ENCODE assay signal across 8 cellular contexts in genomic region chr5:59126665-59127354, GRCh38.
DNase-seq lines count a peak whose midpoint lies in the region; ATAC-seq, FAIRE-seq and TF ChIP-seq lines count a peak whose summit lies in the region.

No MANE protein-coding gene starts in this region.

- no peaks in the 10 kb centered on the region for H3K27me3 ChIP-seq in SJSA1 (replicated peaks)

- ATAC-seq in HG03439 (IDR thresholded peaks at IDR 0.05; ENCODE audit: unreplicated experiment): no peak

- H3K4me3 ChIP-seq in SJSA1 (peak overlapping the region; percentile 13), foreskin fibroblast (ENCODE audit: low read depth in 1 of 2, low read length in 2 of 2) (peak overlapping the region; percentile 32 to 38), skeletal muscle cell (ENCODE audit: low read depth, low read length) (peak overlapping the region; percentile 4)

- H3K4me1 ChIP-seq in SJSA1 (replicated peaks): peaks cover 40% of the 10 kb centered on the region

- no peak for FAIRE-seq in GM19239 (lab: Jason Lieb, UNC)

- DNase-seq in ELR (ENCODE audit: low read depth) (peak; percentile 58), SJSA1 (ENCODE audit: low read depth in 1 of 2, low spot score in 2 of 2) (no peak), foreskin fibroblast (peak; percentile 28 to 67), skeletal muscle cell (ENCODE audit: low read depth) (no peak), GM19239 (ENCODE audit: insufficient read length, low spot score) (no peak)
- DNase-seq in activated CD4-positive, alpha-beta memory T cell treated with anti-CD3 and anti-CD28 coated beads, Interleukin-2, amount 10 ng/mL, durations not matched to agents 7 days and 5 days: no peak
- DNase-seq in activated CD4-positive, alpha-beta T cell treated with anti-CD3 and anti-CD28 coated beads for 1 hour: no peak

- H3K27ac ChIP-seq in SJSA1: peak overlapping the region; percentile 90

- H3K36me3 ChIP-seq in SJSA1: no peaks in the 10 kb centered on the region

- no peaks in the 10 kb centered on the region for H3K27me3 Mint-ChIP-seq in activated CD4-positive, alpha-beta memory T cell treated with anti-CD3 and anti-CD28 coated beads, Interleukin-2, amount 10 ng/mL, durations not matched to agents 7 days and 5 days

- H3K4me3 Mint-ChIP-seq in activated CD4-positive, alpha-beta memory T cell treated with anti-CD3 and anti-CD28 coated beads, Interleukin-2, amount 10 ng/mL, durations not matched to agents 7 days and 5 days: no peak overlapping the region

- H3K4me1 Mint-ChIP-seq in activated CD4-positive, alpha-beta memory T cell treated with anti-CD3 and anti-CD28 coated beads, Interleukin-2, amount 10 ng/mL, durations not matched to agents 7 days and 5 days: peaks cover 19% of the 10 kb centered on the region

- H3K27ac Mint-ChIP-seq in activated CD4-positive, alpha-beta memory T cell treated with anti-CD3 and anti-CD28 coated beads, Interleukin-2, amount 10 ng/mL, durations not matched to agents 7 days and 5 days: no peak overlapping the region

- H3K9me3 Mint-ChIP-seq in activated CD4-positive, alpha-beta memory T cell treated with anti-CD3 and anti-CD28 coated beads, Interleukin-2, amount 10 ng/mL, durations not matched to agents 7 days and 5 days: peaks cover 2% of the 10 kb centered on the region

- CTCF ChIA-PET in activated CD4-positive, alpha-beta memory T cell treated with anti-CD3 and anti-CD28 coated beads, Interleukin-2, amount 10 ng/mL, durations not matched to agents 7 days and 5 days (lab: Charles Lee): interaction anchor here (0.7 to 4.7 kb wide), 6 partner anchors 11 to 240 kb away, joined by 3 to 40 read pairs (median 5); no protein-coding TSS in a partner anchor

- H3K36me3 Mint-ChIP-seq in activated CD4-positive, alpha-beta memory T cell treated with anti-CD3 and anti-CD28 coated beads, Interleukin-2, amount 10 ng/mL, durations not matched to agents 7 days and 5 days (ENCODE audit: low read depth): no peaks in the 10 kb centered on the region

- no peaks in the 10 kb centered on the region for H3K9me3 ChIP-seq in SJSA1 (replicated peaks)

- POLR2A ChIA-PET in activated CD4-positive, alpha-beta memory T cell treated with anti-CD3 and anti-CD28 coated beads, Interleukin-2, amount 10 ng/mL, durations not matched to agents 7 days and 5 days (lab: Charles Lee): interaction anchor here (0.5 to 9.5 kb wide), 18 partner anchors 9 to 106 kb away, joined by 3 to 124 read pairs (median 9); no protein-coding TSS in a partner anchor

- TF ChIP-seq CTCF in foreskin fibroblast (IDR thresholded peaks at IDR 0.05; ENCODE audit: low read depth, low read length): no peak

Comparison
In these comparisons a context has a peak if more than half of its experiments do, and no peak if none do; other contexts are left out.
1. DNase-seq: peak in ELR (single experiment) and foreskin fibroblast (2 of 2); none in SJSA1 (0 of 2), skeletal muscle cell (single experiment), activated CD4-positive, alpha-beta memory T cell treated with anti-CD3 and anti-CD28 coated beads, Interleukin-2, amount 10 ng/mL, durations not matched to agents 7 days and 5 days (single experiment), GM19239 (single experiment) and activated CD4-positive, alpha-beta T cell treated with anti-CD3 and anti-CD28 coated beads for 1 hour (single experiment).
2. Peak in every context shown above with its lines, with median percentiles within 50 percentile points of each other: H3K4me3 ChIP-seq.